ENCODE assay signal across 1 cellular context in the genomic region with DNA sequence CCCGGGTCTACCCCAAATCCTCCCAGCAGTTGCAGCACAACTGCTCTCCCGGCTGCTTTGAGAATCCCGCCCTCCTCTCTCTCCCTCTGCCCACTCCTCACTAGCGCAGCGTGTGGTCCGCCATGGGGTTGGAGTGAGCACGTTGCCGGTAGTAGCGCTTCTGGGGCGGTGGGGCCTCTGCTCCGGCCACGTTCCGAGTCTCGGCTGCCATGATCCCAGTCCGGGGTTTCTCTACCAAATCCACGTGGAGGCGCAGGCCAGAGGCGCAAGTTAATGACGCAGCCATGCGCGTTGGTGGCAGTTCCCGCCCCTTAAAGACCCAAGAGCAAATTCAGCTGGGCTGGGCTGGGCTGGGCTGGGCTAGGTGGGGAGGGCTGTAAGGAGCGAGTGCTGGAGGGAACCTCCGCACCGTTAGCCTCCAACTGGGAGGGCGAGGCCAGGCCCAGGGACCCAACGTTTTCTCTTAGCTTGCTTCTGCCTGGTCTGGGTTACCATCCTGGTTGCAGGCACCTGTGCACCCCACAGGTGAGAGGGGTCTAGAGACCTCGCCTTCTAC.
TF ChIP-seq lines count a peak whose summit lies in the region.

Gene METTL1 (minus strand): TSS at position 233 of the 556 bp plus-strand sequence. CDS start 22 bp downstream, at position 211.

TF ChIP-seq in HepG2, 621 proteins besides CTCF, POLR2A, EP300 and RAD21 (continued from another document and continues in another):
- TF ChIP-seq PAXIP1 (CRISPR knock-in tag; conservative IDR thresholded peaks at IDR 0.05) (peak; percentile 75), MXI1 (IDR thresholded peaks at IDR 0.05; ENCODE audit: borderline replicate concordance, low read depth, low read length) (peak; percentile 100), HINFP (CRISPR knock-in tag; IDR thresholded peaks at IDR 0.05; ENCODE audit: low read depth) (peak; percentile 72; the same call in 1 of the 2 replicates), RORA (CRISPR knock-in tag; IDR thresholded peaks at IDR 0.05) (no peak), ZNF280D (CRISPR knock-in tag; IDR thresholded peaks at IDR 0.05) (peak; percentile 57; the same call in 1 of the 2 replicates), ZSCAN31 (CRISPR knock-in tag; IDR thresholded peaks at IDR 0.05; ENCODE audit: low read depth) (peak; percentile 92; the same call in 1 of the 2 replicates), NFIC (IDR thresholded peaks at IDR 0.05; ENCODE audit: low read length) (no peak), ZNF660 (CRISPR knock-in tag; IDR thresholded peaks at IDR 0.05; ENCODE audit: borderline replicate concordance, low read depth) (no peak), ZSCAN9 (CRISPR knock-in tag; IDR thresholded peaks at IDR 0.05; ENCODE audit: borderline replicate concordance) (peak; percentile 81), ZSCAN21 (CRISPR knock-in tag; IDR thresholded peaks at IDR 0.05; ENCODE audit: borderline replicate concordance) (peak; percentile 27; the same call in 1 of the 2 replicates), SOX13 (IDR thresholded peaks at IDR 0.05) (no peak), SOX13 (CRISPR knock-in tag; conservative IDR thresholded peaks at IDR 0.05 in 1 of 2, IDR thresholded peaks at IDR 0.05 in 1 of 2) (no peak; a peak in 1 of 4 replicates), ZNF749 (CRISPR knock-in tag; IDR thresholded peaks at IDR 0.05; ENCODE audit: borderline replicate concordance) (0 out of 2 replicates have a peak, but pooled peaks have one; percentile 5), ZNF850 (CRISPR knock-in tag; conservative IDR thresholded peaks at IDR 0.05) (no peak), TAF15 (IDR thresholded peaks at IDR 0.05; ENCODE audit: low read depth, low read length, poor library complexity, severe bottlenecking) (no peak), ZNF776 (CRISPR knock-in tag; IDR thresholded peaks at IDR 0.05) (peak; percentile 25; the same call in 1 of the 2 replicates), ZNF839 (CRISPR knock-in tag; IDR thresholded peaks at IDR 0.05; ENCODE audit: borderline replicate concordance) (no peak), FIP1L1 (IDR thresholded peaks at IDR 0.05; ENCODE audit: borderline replicate concordance, insufficient read depth, low read depth, low read length) (no peak), ZNF326 (CRISPR knock-in tag; IDR thresholded peaks at IDR 0.05; ENCODE audit: borderline replicate concordance) (no peak), MAFK (conservative IDR thresholded peaks at IDR 0.05 in 1 of 2, IDR thresholded peaks at IDR 0.05 in 1 of 2; ENCODE audit: low read length in 2 of 2) (no peak), NR2F6 (IDR thresholded peaks at IDR 0.05) (no peak; the same call in 1 of the 2 replicates), NR2F6 (CRISPR knock-in tag; IDR thresholded peaks at IDR 0.05) (peak; percentile 35; the same call in 1 of the 2 replicates), ZFYVE20 (CRISPR knock-in tag; IDR thresholded peaks at IDR 0.05; ENCODE audit: borderline replicate concordance, low read depth) (no peak), ZNF598 (CRISPR knock-in tag; IDR thresholded peaks at IDR 0.05; ENCODE audit: borderline replicate concordance) (peak; percentile 88; the same call in 1 of the 2 replicates), ZBTB43 (CRISPR knock-in tag; conservative IDR thresholded peaks at IDR 0.05) (peak; percentile 53; the same call in 1 of the 2 replicates), ZNF75D (CRISPR knock-in tag; IDR thresholded peaks at IDR 0.05; ENCODE audit: borderline replicate concordance) (no peak), U2AF1 (optimal IDR thresholded peaks at IDR 0.05; ENCODE audit: low read depth, low read length) (peak; percentile 90), ETS1 (CRISPR knock-in tag; IDR thresholded peaks at IDR 0.05) (0 out of 2 replicates have a peak, but pooled peaks have one; percentile 79), U2AF2 (IDR thresholded peaks at IDR 0.05; ENCODE audit: low read depth, low read length) (no peak), CENPT (CRISPR knock-in tag; IDR thresholded peaks at IDR 0.05; ENCODE audit: low read depth) (no peak), MBNL3 (CRISPR knock-in tag; conservative IDR thresholded peaks at IDR 0.05) (no peak), ZNF296 (CRISPR knock-in tag; conservative IDR thresholded peaks at IDR 0.05) (no peak; the same call in 1 of the 2 replicates), JUNB (CRISPR knock-in tag; IDR thresholded peaks at IDR 0.05; ENCODE audit: borderline replicate concordance) (no peak), FOXO4 (CRISPR knock-in tag; conservative IDR thresholded peaks at IDR 0.05) (peak; percentile 98; the same call in 1 of the 2 replicates), YEATS2 (CRISPR knock-in tag; IDR thresholded peaks at IDR 0.05; ENCODE audit: borderline replicate concordance) (peak; percentile 76), NONO (IDR thresholded peaks at IDR 0.05) (no peak), NONO (CRISPR knock-in tag; conservative IDR thresholded peaks at IDR 0.05) (peak; percentile 92), ZNF362 (CRISPR knock-in tag; IDR thresholded peaks at IDR 0.05; ENCODE audit: borderline replicate concordance) (peak; percentile 61; the same call in 1 of the 2 replicates), ZNF615 (CRISPR knock-in tag; IDR thresholded peaks at IDR 0.05; ENCODE audit: borderline replicate concordance) (no peak), ZFP37 (CRISPR knock-in tag; IDR thresholded peaks at IDR 0.05; ENCODE audit: borderline replicate concordance) (0 out of 2 replicates have a peak, but pooled peaks have one; percentile 84), KDM3A (CRISPR knock-in tag; IDR thresholded peaks at IDR 0.05; ENCODE audit: low read depth) (peak; percentile 53; the same call in 1 of the 2 replicates), FOXC1 (CRISPR knock-in tag; IDR thresholded peaks at IDR 0.05; ENCODE audit: borderline replicate concordance) (peak; percentile 83), SIN3A (IDR thresholded peaks at IDR 0.05; ENCODE audit: borderline replicate concordance, low read depth, low read length) (peak; percentile 96), SRSF4 (IDR thresholded peaks at IDR 0.05; ENCODE audit: low read depth, low read length, poor library complexity, severe bottlenecking) (no peak), ISL2 (CRISPR knock-in tag; IDR thresholded peaks at IDR 0.05) (peak; percentile 59)
- TF ChIP-seq, protein P1, sequence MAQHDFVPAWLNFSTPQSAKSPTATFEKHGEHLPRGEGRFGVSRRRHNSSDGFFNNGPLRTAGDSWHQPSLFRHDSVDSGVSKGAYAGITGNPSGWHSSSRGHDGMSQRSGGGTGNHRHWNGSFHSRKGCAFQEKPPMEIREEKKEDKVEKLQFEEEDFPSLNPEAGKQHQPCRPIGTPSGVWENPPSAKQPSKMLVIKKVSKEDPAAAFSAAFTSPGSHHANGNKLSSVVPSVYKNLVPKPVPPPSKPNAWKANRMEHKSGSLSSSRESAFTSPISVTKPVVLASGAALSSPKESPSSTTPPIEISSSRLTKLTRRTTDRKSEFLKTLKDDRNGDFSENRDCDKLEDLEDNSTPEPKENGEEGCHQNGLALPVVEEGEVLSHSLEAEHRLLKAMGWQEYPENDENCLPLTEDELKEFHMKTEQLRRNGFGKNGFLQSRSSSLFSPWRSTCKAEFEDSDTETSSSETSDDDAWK (CRISPR knock-in tag; IDR thresholded peaks at IDR 0.05) = no peak
- TF ChIP-seq, protein P2, sequence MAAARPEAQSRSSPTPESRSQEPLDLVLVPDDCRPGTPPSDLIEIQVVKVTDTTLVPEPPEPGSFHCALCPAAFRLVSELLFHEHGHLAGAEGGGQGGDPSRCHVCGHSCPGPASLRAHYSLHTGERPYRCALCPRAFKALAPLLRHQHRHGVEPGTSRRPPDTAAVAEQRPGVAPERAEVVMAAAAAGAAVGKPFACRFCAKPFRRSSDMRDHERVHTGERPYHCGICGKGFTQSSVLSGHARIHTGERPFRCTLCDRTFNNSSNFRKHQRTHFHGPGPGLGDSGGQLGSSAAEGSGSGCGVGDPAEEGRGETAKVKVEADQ (CRISPR knock-in tag; IDR thresholded peaks at IDR 0.05; ENCODE audit: borderline replicate concordance) = peak; percentile 85; the same call in 1 of the 2 replicates
